In the genomic region with DNA sequence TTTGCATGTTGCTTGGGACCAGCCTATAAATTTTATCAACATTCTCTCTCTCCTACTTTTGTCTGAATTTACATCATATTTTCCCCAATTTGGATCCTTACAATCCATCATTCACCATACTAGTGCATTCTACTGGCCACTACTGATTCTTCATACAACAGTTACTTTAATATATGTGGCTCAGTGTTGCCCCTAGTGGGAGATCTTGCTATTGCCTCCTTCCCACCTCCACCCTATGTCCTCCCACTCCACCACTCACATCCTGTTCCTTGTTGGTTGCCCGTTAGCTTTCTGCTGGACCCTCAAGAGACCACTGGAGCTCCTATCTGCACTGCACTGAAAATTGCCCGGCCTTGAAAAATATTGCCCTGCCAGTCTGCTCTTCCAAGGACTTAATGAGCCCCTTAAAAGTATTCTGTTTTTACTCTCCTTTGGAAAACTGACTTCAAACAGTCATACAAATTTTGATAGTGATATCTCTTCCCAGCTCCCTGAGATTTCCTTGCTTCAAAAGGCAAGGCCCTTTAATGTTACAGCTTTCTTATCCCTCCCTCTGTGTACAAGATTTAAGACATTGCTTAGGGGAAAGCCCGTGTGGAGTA, we compare ENCODE assay signal across 1 cellular context.
TF ChIP-seq lines count a peak whose summit lies in the region.

No MANE protein-coding gene starts in this region.

TF ChIP-seq in HCT116, 20 proteins besides CTCF, POLR2A, EP300 and RAD21 (continued from another document):
- TF ChIP-seq, protein P1, sequence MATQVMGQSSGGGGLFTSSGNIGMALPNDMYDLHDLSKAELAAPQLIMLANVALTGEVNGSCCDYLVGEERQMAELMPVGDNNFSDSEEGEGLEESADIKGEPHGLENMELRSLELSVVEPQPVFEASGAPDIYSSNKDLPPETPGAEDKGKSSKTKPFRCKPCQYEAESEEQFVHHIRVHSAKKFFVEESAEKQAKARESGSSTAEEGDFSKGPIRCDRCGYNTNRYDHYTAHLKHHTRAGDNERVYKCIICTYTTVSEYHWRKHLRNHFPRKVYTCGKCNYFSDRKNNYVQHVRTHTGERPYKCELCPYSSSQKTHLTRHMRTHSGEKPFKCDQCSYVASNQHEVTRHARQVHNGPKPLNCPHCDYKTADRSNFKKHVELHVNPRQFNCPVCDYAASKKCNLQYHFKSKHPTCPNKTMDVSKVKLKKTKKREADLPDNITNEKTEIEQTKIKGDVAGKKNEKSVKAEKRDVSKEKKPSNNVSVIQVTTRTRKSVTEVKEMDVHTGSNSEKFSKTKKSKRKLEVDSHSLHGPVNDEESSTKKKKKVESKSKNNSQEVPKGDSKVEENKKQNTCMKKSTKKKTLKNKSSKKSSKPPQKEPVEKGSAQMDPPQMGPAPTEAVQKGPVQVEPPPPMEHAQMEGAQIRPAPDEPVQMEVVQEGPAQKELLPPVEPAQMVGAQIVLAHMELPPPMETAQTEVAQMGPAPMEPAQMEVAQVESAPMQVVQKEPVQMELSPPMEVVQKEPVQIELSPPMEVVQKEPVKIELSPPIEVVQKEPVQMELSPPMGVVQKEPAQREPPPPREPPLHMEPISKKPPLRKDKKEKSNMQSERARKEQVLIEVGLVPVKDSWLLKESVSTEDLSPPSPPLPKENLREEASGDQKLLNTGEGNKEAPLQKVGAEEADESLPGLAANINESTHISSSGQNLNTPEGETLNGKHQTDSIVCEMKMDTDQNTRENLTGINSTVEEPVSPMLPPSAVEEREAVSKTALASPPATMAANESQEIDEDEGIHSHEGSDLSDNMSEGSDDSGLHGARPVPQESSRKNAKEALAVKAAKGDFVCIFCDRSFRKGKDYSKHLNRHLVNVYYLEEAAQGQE (IDR thresholded peaks at IDR 0.05; ENCODE audit: low read depth): no peak
- TF ChIP-seq CBX3 (IDR thresholded peaks at IDR 0.05; ENCODE audit: low read depth) (no peak), FOSL1 (IDR thresholded peaks at IDR 0.05; ENCODE audit: low read depth) (no peak), ZNF274 (IDR thresholded peaks at IDR 0.05; ENCODE audit: low read depth, low read length) (no peak), SRF (IDR thresholded peaks at IDR 0.05; ENCODE audit: low read depth) (no peak), YY1 (IDR thresholded peaks at IDR 0.05; ENCODE audit: extremely low read depth, insufficient replicate concordance, low read depth, low read length) (no peak), EGR1 (IDR thresholded peaks at IDR 0.05; ENCODE audit: low read depth) (no peak), SP1 (IDR thresholded peaks at IDR 0.05; ENCODE audit: low read depth) (no peak), JUND (IDR thresholded peaks at IDR 0.05) (no peak)
- TF ChIP-seq, protein P2, sequence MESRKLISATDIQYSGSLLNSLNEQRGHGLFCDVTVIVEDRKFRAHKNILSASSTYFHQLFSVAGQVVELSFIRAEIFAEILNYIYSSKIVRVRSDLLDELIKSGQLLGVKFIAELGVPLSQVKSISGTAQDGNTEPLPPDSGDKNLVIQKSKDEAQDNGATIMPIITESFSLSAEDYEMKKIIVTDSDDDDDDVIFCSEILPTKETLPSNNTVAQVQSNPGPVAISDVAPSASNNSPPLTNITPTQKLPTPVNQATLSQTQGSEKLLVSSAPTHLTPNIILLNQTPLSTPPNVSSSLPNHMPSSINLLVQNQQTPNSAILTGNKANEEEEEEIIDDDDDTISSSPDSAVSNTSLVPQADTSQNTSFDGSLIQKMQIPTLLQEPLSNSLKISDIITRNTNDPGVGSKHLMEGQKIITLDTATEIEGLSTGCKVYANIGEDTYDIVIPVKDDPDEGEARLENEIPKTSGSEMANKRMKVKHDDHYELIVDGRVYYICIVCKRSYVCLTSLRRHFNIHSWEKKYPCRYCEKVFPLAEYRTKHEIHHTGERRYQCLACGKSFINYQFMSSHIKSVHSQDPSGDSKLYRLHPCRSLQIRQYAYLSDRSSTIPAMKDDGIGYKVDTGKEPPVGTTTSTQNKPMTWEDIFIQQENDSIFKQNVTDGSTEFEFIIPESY (IDR thresholded peaks at IDR 0.05; ENCODE audit: extremely low read depth, insufficient replicate concordance, low read length): no peak
- TF ChIP-seq, protein P3, sequence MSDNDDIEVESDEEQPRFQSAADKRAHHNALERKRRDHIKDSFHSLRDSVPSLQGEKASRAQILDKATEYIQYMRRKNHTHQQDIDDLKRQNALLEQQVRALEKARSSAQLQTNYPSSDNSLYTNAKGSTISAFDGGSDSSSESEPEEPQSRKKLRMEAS (IDR thresholded peaks at IDR 0.05): no peak
